In genomic region chr6:40894962-40895799, GRCh38 we compare ENCODE assay signal across 8 cellular contexts.
DNase-seq lines count a peak whose midpoint lies in the region; ATAC-seq and TF ChIP-seq lines count a peak whose summit lies in the region.

No MANE protein-coding gene starts in this region.

- H3K4me3 ChIP-seq in epithelial cell of proximal tubule (ENCODE audit: low read depth, low read length) = no peak overlapping the region

- TF ChIP-seq CTCF in epithelial cell of proximal tubule (conservative IDR thresholded peaks at IDR 0.05; ENCODE audit: low read depth, low read length) (peak; percentile 84), GM20000 (IDR thresholded peaks at IDR 0.05; ENCODE audit: extremely low read depth, missing control alignments) (no peak)

- no peak for ATAC-seq in HG02852 (IDR thresholded peaks at IDR 0.05; ENCODE audit: unreplicated experiment)

- DNase-seq in COLO668 (lab: John Stamatoyannopoulos, UW; ENCODE audit: unreplicated experiment) (peak; percentile 8), NCI-H226 (peak; percentile 3), epithelial cell of proximal tubule (ENCODE audit: low read depth) (no peak), mucosa of gallbladder (ENCODE audit: low spot score) (peak; percentile 27), GM20000 (ENCODE audit: low spot score) (no peak), RPMI8226 (no peak)
- no peak for DNase-seq in stimulated activated CD4-positive, alpha-beta T cell treated with anti-CD3 and anti-CD28 coated beads, Interleukin-1b, Interleukin-23, amount 100 ng/mL, for 48 hours

Comparison
In these comparisons a context has a peak if more than half of its experiments do, and no peak if none do; other contexts are left out.
1. DNase-seq: peak in COLO668 (single experiment), NCI-H226 (single experiment) and mucosa of gallbladder (single experiment); none in epithelial cell of proximal tubule (single experiment), GM20000 (single experiment), RPMI8226 (single experiment) and stimulated activated CD4-positive, alpha-beta T cell treated with anti-CD3 and anti-CD28 coated beads, Interleukin-1b, Interleukin-23, amount 100 ng/mL, for 48 hours (single experiment).